Comparison of ENCODE assay signal across 8 cellular contexts in the genomic region with DNA sequence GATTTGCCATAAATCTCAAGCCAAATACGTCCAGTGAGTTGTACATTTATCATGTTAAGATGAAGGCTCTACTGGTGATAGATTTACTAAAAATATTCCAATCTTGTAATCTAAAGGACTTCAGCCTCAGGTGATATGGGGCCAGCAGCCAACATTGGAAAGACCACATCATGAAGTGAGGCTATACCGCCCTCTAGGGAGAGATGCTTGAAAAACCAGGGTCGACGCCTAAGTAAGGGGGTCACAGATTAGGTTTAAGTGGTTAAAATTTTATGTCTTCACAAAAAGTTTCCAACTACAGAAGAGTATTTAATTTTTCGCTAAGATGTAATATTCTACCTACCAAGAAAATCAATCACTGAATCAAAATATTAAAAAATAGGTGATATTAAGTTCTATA. TPM values are rescaled to one million over a fixed set of nuclear protein-coding genes. Genes with fewer than 3 reads are reported as not detected.
DNase-seq lines count a peak whose midpoint lies in the region; ATAC-seq, FAIRE-seq and TF ChIP-seq lines count a peak whose summit lies in the region.

No MANE protein-coding gene starts in this region.

- CTCF ChIA-PET in PC-9 (lab: Charles Lee), result interaction anchor here (0.7 kb wide), 1 partner anchor 94 kb away, joined by 7 read pairs; no protein-coding TSS in a partner anchor

- no peak overlapping the region for H2AFZ ChIP-seq in PC-9

- peaks cover 0 to 18% (median 0%) of the 10 kb centered on the region in 11 experiments; a peak in 3 of 22 replicates for H3K36me3 ChIP-seq in BLaER1 treated with 17β-estradiol and CSF1 and Interleukin-3, amounts not matched to agents 10 nM and 100 nM
- no peaks in the 10 kb centered on the region for H3K36me3 ChIP-seq in PC-9 (ENCODE audit: low read depth)

- POLR2A ChIA-PET in PC-9 (lab: Charles Lee; ENCODE audit: unreplicated experiment), result interaction anchor here (0.7 kb wide), 2 partner anchors 52 to 88 kb away, joined by 3 to 6 read pairs; no protein-coding TSS in a partner anchor

- FAIRE-seq in islet of Langerhans (lab: Jason Lieb, UNC), result peak; percentile 75

- peak; percentile 56 for TF ChIP-seq CTCF in PC-9 (conservative IDR thresholded peaks at IDR 0.05)

- peak overlapping the region in 6 of 11 experiments; percentile 15 to 58 (median 44); a peak in 9 of 22 replicates for H3K27ac ChIP-seq in BLaER1 treated with 17β-estradiol and CSF1 and Interleukin-3, amounts not matched to agents 10 nM and 100 nM
- H3K27ac ChIP-seq in PC-9, result no peak overlapping the region

- BruUV-seq in PC-9 (replicated peaks; lab: Mats Ljungman, UMichigan), result no TSS peak

- H3K9ac ChIP-seq in BLaER1 treated with 17β-estradiol and CSF1 and Interleukin-3, amounts not matched to agents 10 nM and 100 nM, result no peak overlapping the region

- no peaks in the 10 kb centered on the region for H3K27me3 ChIP-seq in BLaER1 treated with 17β-estradiol and CSF1 and Interleukin-3, amounts not matched to agents 10 nM and 100 nM
- H3K27me3 ChIP-seq in PC-9 (ENCODE audit: insufficient read depth, low read depth), result no peaks in the 10 kb centered on the region

- ATAC-seq in GM18907 (IDR thresholded peaks at IDR 0.05; ENCODE audit: unreplicated experiment) (peak; percentile 32), GM21529 (IDR thresholded peaks at IDR 0.05; ENCODE audit: unreplicated experiment) (no peak), GM18519 (IDR thresholded peaks at IDR 0.05; ENCODE audit: low FRiP score, unreplicated experiment) (no peak)

- intact Hi-C loops in PC-9 (cut with micrococcal nuclease; ENCODE audit: unreplicated experiment), result loop anchor here (10.0 kb wide), 2 partner anchors 194 to 1034 kb away; no protein-coding TSS in a partner anchor

- peaks cover 0 to 49% (median 0%) of the 10 kb centered on the region in 11 experiments; a peak in 1 of 22 replicates for H4K20me1 ChIP-seq in BLaER1 treated with 17β-estradiol and CSF1 and Interleukin-3, amounts not matched to agents 10 nM and 100 nM
- no peaks in the 10 kb centered on the region for H4K20me1 ChIP-seq in PC-9 (ENCODE audit: insufficient read depth)

- no peaks in the 10 kb centered on the region for H3K9me3 ChIP-seq in BLaER1 treated with 17β-estradiol and CSF1 and Interleukin-3, amounts not matched to agents 10 nM and 100 nM (replicated peaks in 1 of 11)
- H3K9me3 ChIP-seq in PC-9 (ENCODE audit: insufficient read depth, low read depth), result no peaks in the 10 kb centered on the region

- H3K4me1 ChIP-seq in BLaER1 treated with 17β-estradiol and CSF1 and Interleukin-3, amounts not matched to agents 10 nM and 100 nM, result peaks cover 12 to 50% (median 21%) of the 10 kb centered on the region in 10 experiments
- peaks cover 14% of the 10 kb centered on the region for H3K4me1 ChIP-seq in PC-9 (replicated peaks; ENCODE audit: insufficient read depth)

- H3K4me3 ChIP-seq in BLaER1 treated with 17β-estradiol and CSF1 and Interleukin-3, amounts not matched to agents 10 nM and 100 nM, result no peak overlapping the region
- no peak overlapping the region for H3K4me3 ChIP-seq in PC-9

- no peak for DNase-seq in PC-9
- no peak for DNase-seq in kidney glomerular epithelial cell (lab: John Stamatoyannopoulos, UW)
- DNase-seq in HuH-7 (ENCODE audit: low spot score), result no peak

- no peaks in the 10 kb centered on the region for H3K79me2 ChIP-seq in PC-9 (ENCODE audit: low read depth)

- H3F3A ChIP-seq in PC-9 (ENCODE audit: insufficient read depth, low read depth), result no peaks in the 10 kb centered on the region

- no peaks in the 10 kb centered on the region for H3K9me2 ChIP-seq in PC-9 (ENCODE audit: insufficient read depth)

- H3K4me2 ChIP-seq in BLaER1 treated with 17β-estradiol and CSF1 and Interleukin-3, amounts not matched to agents 10 nM and 100 nM, result peak overlapping the region; percentile 29 to 67 (median 51)
- no peak overlapping the region for H3K4me2 ChIP-seq in PC-9

RNA-seq across cellular contexts. Expression of a gene that starts 33.3 kb away (rescaled TPM):
- 28.9 and 33.6 TPM in 2 replicates for total RNA-seq in PC-9 (2021)
